ENCODE assay signal across 24 cellular contexts in genomic region chr12:63764481-63764880, GRCh38.
"Had no signal": no experiment of that assay in that cellular context is flagged by ENCODE, and none has a peak within 500 bp of the region (broad histone marks: within the 10 kb centered on the region; RNA-seq: fewer than 3 reads in every experiment).

No MANE protein-coding gene starts in this region.

- H3K9me3 ChIP-seq: neutrophil, suprapubic skin had no signal

- H3K27ac ChIP-seq: foreskin keratinocyte, hepatocyte, neutrophil, stomach, suprapubic skin, tibial nerve had no signal

- H3K36me3 ChIP-seq: neutrophil, stomach, suprapubic skin, tibial nerve had no signal

- ATAC-seq: activated CD4-positive, alpha-beta T cell treated with anti-CD3 and anti-CD28 coated beads for 36 hours; foreskin keratinocyte; left ventricle myocardium superior; naive thymus-derived CD8-positive, alpha-beta T cell; sciatic nerve; stimulated activated memory B cell treated with anti-CD40 and anti-IgM and Interleukin-4, amounts not matched to agents 10 μg/mL and 1 μg/mL and 100 μg/mL, for 72 hours had no signal

- H3K27me3 ChIP-seq: neutrophil, stomach, suprapubic skin had no signal

- H3K4me2 ChIP-seq: hepatocyte had no signal

- H3K4me1 Mint-ChIP-seq: activated B cell treated with CpG ODN at 0.5 μM for 24 hours; activated CD4-positive, alpha-beta T cell treated with anti-CD3 and anti-CD28 coated beads for 36 hours; activated naive CD8-positive, alpha-beta T cell treated with anti-CD3 and anti-CD28 coated beads for 36 hours; central memory CD8-positive, alpha-beta T cell; mesothelial cell of epicardium; naive thymus-derived CD8-positive, alpha-beta T cell; stimulated activated memory B cell treated with anti-CD40 and anti-IgM and Interleukin-4, amounts not matched to agents 10 μg/mL and 1 μg/mL and 100 μg/mL, for 72 hours had no signal

- DNase-seq: activated B cell treated with CpG ODN at 0.5 μM for 24 hours; activated CD4-positive, alpha-beta T cell treated with anti-CD3 and anti-CD28 coated beads for 36 hours; activated CD4-positive, alpha-beta T cell treated with anti-CD3 and anti-CD28 coated beads, Interleukin-2, amount 50 U/mL, for 48 hours; activated CD8-positive, alpha-beta memory T cell treated with anti-CD3 and anti-CD28 coated beads, Interleukin-2, amount 50 U/mL, for 48 hours; activated naive CD4-positive, alpha-beta T cell treated with Interleukin-2 at 50 U/mL for 16 hours; activated naive CD8-positive, alpha-beta T cell treated with anti-CD3 and anti-CD28 coated beads for 36 hours; activated T-cell treated with anti-CD3 and anti-CD28 coated beads, Interleukin-2, amount 50 U/mL, for 48 hours; effector memory CD4-positive, alpha-beta T cell; foreskin keratinocyte; left ventricle myocardium superior; mammary epithelial cell; naive thymus-derived CD8-positive, alpha-beta T cell; small intestine; stimulated activated CD4-positive, alpha-beta T cell treated with anti-CD3 and anti-CD28 coated beads, Interleukin-2, amount 100 ng/mL, for 24 hours; stomach; T1000 had no signal

- H3K4me1 ChIP-seq: foreskin keratinocyte, stomach, suprapubic skin, tibial nerve had no signal

- H3K79me2 ChIP-seq: hepatocyte had no signal

- H3K27ac Mint-ChIP-seq: activated B cell treated with CpG ODN at 0.5 μM for 24 hours; activated CD4-positive, alpha-beta T cell treated with anti-CD3 and anti-CD28 coated beads for 36 hours; activated naive CD8-positive, alpha-beta T cell treated with anti-CD3 and anti-CD28 coated beads for 36 hours; mesothelial cell of epicardium; naive thymus-derived CD8-positive, alpha-beta T cell; stimulated activated memory B cell treated with anti-CD40 and anti-IgM and Interleukin-4, amounts not matched to agents 10 μg/mL and 1 μg/mL and 100 μg/mL, for 72 hours had no signal

- H2AFZ ChIP-seq: hepatocyte had no signal

- H3K9me3 Mint-ChIP-seq: central memory CD8-positive, alpha-beta T cell had no signal

- H3K36me3 Mint-ChIP-seq: activated naive CD8-positive, alpha-beta T cell treated with anti-CD3 and anti-CD28 coated beads for 36 hours; mesothelial cell of epicardium had no signal

- H3K4me3 Mint-ChIP-seq: activated B cell treated with CpG ODN at 0.5 μM for 24 hours; activated CD4-positive, alpha-beta T cell treated with anti-CD3 and anti-CD28 coated beads for 36 hours; activated naive CD8-positive, alpha-beta T cell treated with anti-CD3 and anti-CD28 coated beads for 36 hours; central memory CD8-positive, alpha-beta T cell; mesothelial cell of epicardium; naive thymus-derived CD8-positive, alpha-beta T cell; stimulated activated memory B cell treated with anti-CD40 and anti-IgM and Interleukin-4, amounts not matched to agents 10 μg/mL and 1 μg/mL and 100 μg/mL, for 72 hours had no signal

- H3K4me3 ChIP-seq: hepatocyte, stomach, suprapubic skin, tibial nerve had no signal
